33 cellular contexts compared by ENCODE assay signal in genomic region chr19:22472180-22472637, GRCh38. TPM values are rescaled to one million over a fixed set of nuclear protein-coding genes. Genes with fewer than 3 reads are reported as not detected.
"Had no signal": no experiment of that assay in that cellular context is flagged by ENCODE, and none has a peak within 500 bp of the region (broad histone marks: within the 10 kb centered on the region; RNA-seq: fewer than 3 reads in every experiment).

No MANE protein-coding gene starts in this region.

- H3K27me3 Mint-ChIP-seq: naive B cell; natural killer cell treated with Interleukin-12 subunit alpha and Interleukin-12 subunit beta and Interleukin-15 and Interleukin-18, amount 100 ng/mL, for 72 hours; progenitor cell of endocrine pancreas; stimulated activated naive CD8-positive, alpha-beta T cell treated with anti-CD3 and anti-CD28 coated beads, Interleukin-15, amount 100 ng/mL, for 72 hours had no signal

- H3K36me3 ChIP-seq: heart right ventricle, lower lobe of right lung, suprapubic skin, vagina had no signal

- H3K27ac Mint-ChIP-seq: immature natural killer cell; mesothelial cell of epicardium; naive B cell; natural killer cell treated with Interleukin-12 subunit alpha and Interleukin-12 subunit beta and Interleukin-15 and Interleukin-18, amount 100 ng/mL, for 72 hours; neural progenitor cell; progenitor cell of endocrine pancreas; stimulated activated naive CD8-positive, alpha-beta T cell treated with anti-CD3 and anti-CD28 coated beads, Interleukin-15, amount 100 ng/mL, for 72 hours had no signal

- H3K9ac ChIP-seq: neural progenitor cell, parathyroid adenoma had no signal

- H3K36me3 Mint-ChIP-seq: neural progenitor cell had no signal

- H2AFZ ChIP-seq: neural progenitor cell, parathyroid adenoma had no signal

- H3K27ac ChIP-seq: dorsolateral prefrontal cortex, epithelial cell of prostate, foreskin keratinocyte, heart right ventricle, left ventricle myocardium inferior, lower lobe of right lung, neural progenitor cell, parathyroid adenoma, suprapubic skin, vagina had no signal

- H3K4me1 Mint-ChIP-seq: immature natural killer cell; mesothelial cell of epicardium; naive B cell; neural progenitor cell; stimulated activated naive CD8-positive, alpha-beta T cell treated with anti-CD3 and anti-CD28 coated beads, Interleukin-15, amount 100 ng/mL, for 72 hours had no signal

- H3K4me3 ChIP-seq: dorsolateral prefrontal cortex, heart right ventricle, left ventricle myocardium inferior, lower lobe of right lung, mucosa of descending colon, neural progenitor cell, smooth muscle cell, suprapubic skin, vagina had no signal

- H3K4me3 Mint-ChIP-seq: immature natural killer cell; mesothelial cell of epicardium; naive B cell; natural killer cell treated with Interleukin-12 subunit alpha and Interleukin-12 subunit beta and Interleukin-15 and Interleukin-18, amount 100 ng/mL, for 72 hours; neural progenitor cell; stimulated activated naive CD8-positive, alpha-beta T cell treated with anti-CD3 and anti-CD28 coated beads, Interleukin-15, amount 100 ng/mL, for 72 hours had no signal

- FAIRE-seq: colon had no signal

- H3K27me3 ChIP-seq: dorsolateral prefrontal cortex, foreskin keratinocyte, heart right ventricle, neural progenitor cell, suprapubic skin, vagina had no signal

- H3K4me2 ChIP-seq: neural progenitor cell, smooth muscle cell had no signal

- H3K79me2 ChIP-seq: parathyroid adenoma had no signal

- H3K4me1 ChIP-seq: foreskin keratinocyte, heart right ventricle, left ventricle myocardium inferior, lower lobe of right lung, neural progenitor cell, parathyroid adenoma, suprapubic skin, vagina had no signal

- ATAC-seq: esophagus mucosa; foreskin keratinocyte; heart right ventricle; left colon; lower lobe of right lung; mucosa of descending colon; natural killer cell treated with Interleukin-12 subunit alpha and Interleukin-12 subunit beta and Interleukin-15 and Interleukin-18, amount 100 ng/mL, for 72 hours; sciatic nerve; stimulated activated naive CD8-positive, alpha-beta T cell treated with anti-CD3 and anti-CD28 coated beads, Interleukin-15, amount 100 ng/mL, for 72 hours had no signal

- DNase-seq: dorsolateral prefrontal cortex; effector CD4-positive, alpha-beta T cell; foreskin keratinocyte; glutamatergic neuron; heart right ventricle; hippocampal formation; immature natural killer cell; islet precursor cell; kidney glomerular epithelial cell; left colon; left ventricle myocardium inferior; lower lobe of right lung; mucosa of descending colon; naive B cell; stimulated activated CD4-positive, alpha-beta T cell treated with anti-CD3 and anti-CD28 coated beads, Interleukin-12 subunit alpha, Interleukin-12 subunit beta, amount 100 ng/mL, for 4 hours; stimulated activated CD4-positive, alpha-beta T cell treated with anti-CD3 and anti-CD28 coated beads, Interleukin-1b, Interleukin-23, amount 100 ng/mL, for 48 hours; stimulated activated CD4-positive, alpha-beta T cell treated with anti-CD3 and anti-CD28 coated beads, Interleukin-4, amount 100 ng/mL, for 1 hour; stimulated activated CD8-positive, alpha-beta memory T cell treated with anti-CD3 and anti-CD28 coated beads, Interleukin-4, amount 100 ng/mL, for 48 hours; stimulated activated naive CD4-positive, alpha-beta T cell; stimulated activated naive CD8-positive, alpha-beta T cell treated with anti-CD3 and anti-CD28 coated beads, Interleukin-15, amount 100 ng/mL, for 72 hours; trophoblast cell had no signal

RNA-seq across cellular contexts. Expression of gene ZNF98, which starts 50.1 kb away (rescaled TPM):
- total RNA-seq: esophagus mucosa; left colon; lower lobe of right lung; mesothelial cell of epicardium; natural killer cell treated with Interleukin-12 subunit alpha and Interleukin-12 subunit beta and Interleukin-15 and Interleukin-18, amount 100 ng/mL, for 72 hours; progenitor cell of endocrine pancreas; smooth muscle cell had no signal
- polyA plus RNA-seq: smooth muscle cell had no signal
